8 cellular contexts compared by ENCODE assay signal in the genomic region with DNA sequence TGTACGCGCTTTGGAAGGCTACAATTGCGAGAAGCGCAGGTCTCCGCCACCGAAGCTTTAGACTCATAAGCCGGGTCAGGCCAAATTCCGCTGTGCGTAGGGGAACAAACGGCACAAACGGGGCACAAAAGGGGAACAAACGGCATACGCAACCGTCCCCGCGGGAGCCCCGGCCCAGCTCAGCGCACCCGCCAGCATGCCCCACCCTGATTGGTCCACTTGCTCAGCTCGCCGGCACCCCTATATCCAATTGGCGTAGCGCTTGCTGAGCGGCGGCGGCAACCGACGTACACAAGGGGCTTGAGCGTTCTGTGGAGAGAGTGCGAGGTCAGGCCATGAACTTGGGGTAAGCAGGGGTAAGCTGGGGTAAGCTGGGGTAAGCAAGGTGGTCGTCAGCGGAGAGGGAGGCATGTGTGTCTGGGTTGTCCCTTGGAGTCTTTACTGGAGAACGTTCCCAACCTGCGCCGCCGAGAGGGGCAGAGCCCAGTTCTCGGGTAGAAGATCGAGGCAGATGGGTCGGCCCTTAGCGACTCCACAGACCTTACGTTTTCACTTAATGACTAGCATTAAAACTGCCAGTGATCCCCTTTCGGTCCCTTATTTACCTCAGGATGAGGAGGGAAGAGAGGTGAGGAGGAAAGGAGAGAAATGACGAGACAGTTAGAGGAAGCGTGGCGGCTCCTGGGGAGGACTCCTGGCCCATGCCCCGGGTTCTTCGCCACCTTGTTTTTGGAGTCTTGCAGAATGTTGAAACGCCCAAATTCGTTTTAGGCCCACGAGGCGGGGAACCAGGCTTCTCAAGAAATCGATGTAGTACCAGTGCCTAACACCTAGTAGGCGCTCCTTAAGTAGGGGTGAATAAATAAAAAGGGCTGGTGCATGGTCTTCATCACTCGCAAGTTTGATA. TPM values are rescaled to one million over a fixed set of nuclear protein-coding genes. Genes with fewer than 3 reads are reported as not detected.
DNase-seq lines count a peak whose midpoint lies in the region; ATAC-seq and TF ChIP-seq lines count a peak whose summit lies in the region.

A gene (plus strand): TSS at position 268 of the 907 bp plus-strand sequence. CDS start 68 bp downstream, at position 336.

- 0 to 1% methylated on average over 52 to 54 of the region's 54 CpGs for WGBS in esophagus, 2 donors

- DNase-seq in DMS79 treated with DMSO at 0.1 percent for 48 hours (lab: John Stamatoyannopoulos, UW): peak; percentile 74
- DNase-seq in Jurkat, Clone E6-1 (ENCODE audit: low read depth, low spot score): peak; percentile 90
- peak; percentile 89 for DNase-seq in PC-3
- peak; percentile 92 for DNase-seq in activated T-cell treated with anti-CD3 and anti-CD28 coated beads, Interleukin-2, amount 50 U/mL, for 1 hour
- DNase-seq in stimulated activated CD8-positive, alpha-beta memory T cell treated with anti-CD3 and anti-CD28 coated beads, Interleukin-7, amount 100 ng/mL, for 1 hour (ENCODE audit: low read depth in 2 of 2): peak; percentile 82 to 85

- peak within 1 kb of the TSS; percentile 88 for H2AFZ ChIP-seq in PC-3 (ENCODE audit: low read length)

- peaks cover 31% of the 10 kb centered on the region for H3K79me2 ChIP-seq in PC-3 (ENCODE audit: low read length)

- ATAC-seq in GM21619 (IDR thresholded peaks at IDR 0.05; ENCODE audit: unreplicated experiment) (peak; percentile 99), PC-3 (peak; percentile 99)

- H3K9me3 ChIP-seq in PC-3 (ENCODE audit: low read length) (no peaks in the 10 kb centered on the region), esophagus (ENCODE audit: control insufficient read depth in 2 of 2, insufficient read depth in 1 of 2, low read depth in 1 of 2, low read length in 1 of 2) (no peaks in the 10 kb centered on the region), mucosa of stomach (ENCODE audit: control insufficient read depth, low read length) (no peaks in the 10 kb centered on the region)

- CTCF ChIA-PET in PC-3 (lab: Charles Lee): interaction anchor here (0.7 kb wide), 1 partner anchor 35 kb away, joined by 3 read pairs; no protein-coding TSS in a partner anchor

- H3K4me1 ChIP-seq in PC-3 (ENCODE audit: insufficient read depth, low read length): peaks cover 14% of the 10 kb centered on the region
- H3K4me1 ChIP-seq in esophagus (ENCODE audit: control insufficient read depth in 2 of 2, insufficient read depth in 2 of 2, low read length in 1 of 2): no peaks in the 10 kb centered on the region
- no peaks in the 10 kb centered on the region for H3K4me1 ChIP-seq in mucosa of stomach (ENCODE audit: control insufficient read depth, insufficient read depth, low read length)

- peak within 1 kb of the TSS; percentile 86 for H3K4me3 ChIP-seq in Jurkat, Clone E6-1 (ENCODE audit: low read length)
- H3K4me3 ChIP-seq in PC-3 (ENCODE audit: low read length) (peak within 1 kb of the TSS; percentile 75), esophagus (ENCODE audit: low read depth in 1 of 2, low read length in 2 of 2) (peak within 1 kb of the TSS; percentile 79 to 99), mucosa of stomach (ENCODE audit: low read length) (peak within 1 kb of the TSS; percentile 75)

- peak; percentile 86 for TF ChIP-seq CTCF in PC-3 (conservative IDR thresholded peaks at IDR 0.05; ENCODE audit: low read depth, low read length)

- H3K9ac ChIP-seq in PC-3 (ENCODE audit: low read length) (peak within 1 kb of the TSS; percentile 88), mucosa of stomach (ENCODE audit: low read length) (peak within 1 kb of the TSS; percentile 82)

- H3K27ac ChIP-seq in PC-3 (ENCODE audit: low read length) (peak within 1 kb of the TSS; percentile 27), esophagus (ENCODE audit: low read depth in 2 of 2, low read length in 1 of 2) (peak within 1 kb of the TSS; percentile 91 to 97)

- H3K36me3 ChIP-seq in PC-3 (ENCODE audit: low read depth, low read length) (peaks cover 20% of the 10 kb centered on the region), esophagus (ENCODE audit: control insufficient read depth in 2 of 2, insufficient read depth in 2 of 2, low read length in 1 of 2) (no peaks in the 10 kb centered on the region), mucosa of stomach (ENCODE audit: control insufficient read depth, insufficient read depth, low read length) (no peaks in the 10 kb centered on the region)

- H3K27me3 ChIP-seq in PC-3 (ENCODE audit: low read length): peaks cover 31% of the 10 kb centered on the region
- no peaks in the 10 kb centered on the region for H3K27me3 ChIP-seq in esophagus (ENCODE audit: control insufficient read depth in 1 of 2, insufficient read depth in 2 of 2, low read length in 2 of 2)
- H3K27me3 ChIP-seq in mucosa of stomach (ENCODE audit: control insufficient read depth, insufficient read depth, low read length): no peaks in the 10 kb centered on the region

- no peaks in the 10 kb centered on the region for H3F3A ChIP-seq in PC-3 (ENCODE audit: low read length, unreplicated experiment)

- POLR2A ChIA-PET in PC-3 (lab: Charles Lee; ENCODE audit: unreplicated experiment): interaction anchor here (0.6 to 0.7 kb wide), 3 partner anchors 286 to 1090 kb away, joined by 3 to 5 read pairs (median 5); no protein-coding TSS in a partner anchor

- H4K20me1 ChIP-seq in PC-3 (ENCODE audit: low read length): no peaks in the 10 kb centered on the region

- no peaks in the 10 kb centered on the region for H3K9me2 ChIP-seq in PC-3 (replicated peaks; ENCODE audit: low read length)

- TSS peak; percentile 65 for BruUV-seq in PC-3 (replicated peaks; lab: Mats Ljungman, UMichigan)

- peak within 1 kb of the TSS; percentile 86 for H3K4me2 ChIP-seq in PC-3 (ENCODE audit: low read length)

- intact Hi-C loops in PC-3 (cut with micrococcal nuclease): no loop called here

RNA-seq across cellular contexts. Expression of the gene that starts here (rescaled TPM):
- 27.0 TPM for polyA plus RNA-seq in Jurkat, Clone E6-1 (2012; ENCODE audit: insufficient read depth, insufficient read length)
- total RNA-seq in PC-3 (2014; rRNA removed): 17.3 and 22.0 TPM in 2 replicates
- polyA plus RNA-seq in esophagus: 1 to 10 TPM; 5.0 to 6.6 TPM

Comparison
In these comparisons a context has a peak if more than half of its experiments do, and no peak if none do; other contexts are left out.
1. Peak in every context shown above with its lines: DNase-seq, ATAC-seq, H3K4me3 ChIP-seq and H3K27ac ChIP-seq.